10 cellular contexts compared by ENCODE assay signal in the genomic region with DNA sequence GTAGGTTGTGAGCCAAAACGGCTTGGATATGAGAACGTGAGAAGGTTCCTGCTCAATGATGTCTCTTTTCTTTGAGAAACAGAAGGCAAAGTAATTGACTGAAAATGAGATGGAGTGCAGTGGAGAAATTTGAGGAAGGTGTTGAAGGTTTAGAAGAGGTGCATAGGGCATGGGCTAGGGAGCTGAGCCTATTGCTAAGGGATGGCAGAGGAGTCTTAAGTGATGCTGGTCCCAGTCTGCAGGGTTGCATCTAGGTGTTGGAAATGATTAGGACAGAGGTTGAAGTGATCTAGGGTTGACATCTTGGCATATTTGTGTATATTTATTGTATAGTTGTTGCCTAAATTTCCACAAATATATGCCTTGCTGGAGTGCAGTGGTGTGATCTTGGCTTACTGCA. TPM values are rescaled to one million over a fixed set of nuclear protein-coding genes. Genes with fewer than 3 reads are reported as not detected.
DNase-seq lines count a peak whose midpoint lies in the region; ATAC-seq and TF ChIP-seq lines count a peak whose summit lies in the region.
"Had no signal": no experiment of that assay in that cellular context is flagged by ENCODE, and none has a peak within 500 bp of the region (broad histone marks: within the 10 kb centered on the region; RNA-seq: fewer than 3 reads in every experiment).

No MANE protein-coding gene starts in this region.

- H3K36me3 ChIP-seq in CD4-positive, CD25-positive, alpha-beta regulatory T cell (ENCODE audit: control insufficient read depth, insufficient read depth, low read length), result peaks cover 41% of the 10 kb centered on the region
- no peaks in the 10 kb centered on the region for H3K36me3 ChIP-seq in psoas muscle (ENCODE audit: insufficient read depth in 1 of 2, low read depth in 1 of 2)

- peaks cover 0 to 4% (median 0%) of the 10 kb centered on the region in 7 donors for H3K9me3 Mint-ChIP-seq in CD4-positive, CD25-positive, alpha-beta regulatory T cell
- H3K9me3 Mint-ChIP-seq in activated T-helper 1 cell treated with anti-CD3 and anti-CD28 coated beads, Interleukin-12 subunit alpha, Interleukin-12 subunit beta, Interleukin-2, Interleukin-4 antibody, amounts not matched to agents 30 ng/mL and 10 ng/mL and 1 ng/mL, durations not matched to agents 14 hours and 24 hours and 36 hours, result no peaks in the 10 kb centered on the region
- H3K9me3 Mint-ChIP-seq in naive B cell, result peaks cover 0 to 4% (median 0%) of the 10 kb centered on the region in 7 donors

- H3K9me3 ChIP-seq in CD4-positive, CD25-positive, alpha-beta regulatory T cell (ENCODE audit: control insufficient read depth in 2 of 2, low read length in 2 of 2), result no peaks in the 10 kb centered on the region
- no peaks in the 10 kb centered on the region for H3K9me3 ChIP-seq in psoas muscle

- intact Hi-C loops in activated T-helper 1 cell treated with anti-CD3 and anti-CD28 coated beads, Interleukin-12 subunit alpha, Interleukin-12 subunit beta, Interleukin-2, Interleukin-4 antibody, amounts not matched to agents 30 ng/mL and 10 ng/mL and 1 ng/mL, durations not matched to agents 14 hours and 24 hours and 36 hours (cut with micrococcal nuclease), result loop anchor here (5.0 to 10.0 kb wide), 2 partner anchors 405 to 718 kb away; partner anchors contain the start of genes ANGPTL5 and CEP126
- intact Hi-C loops in psoas muscle (cut with DNase I), result no loop called here

- peak overlapping the region; percentile 99 for H3K4me3 ChIP-seq in CD4-positive, CD25-positive, alpha-beta regulatory T cell (ENCODE audit: low read depth, low read length)
- H3K4me3 ChIP-seq in GM12875 (ENCODE audit: low read depth, low read length) (peak overlapping the region; percentile 86), psoas muscle (no peak overlapping the region)

- H3K27me3 ChIP-seq in CD4-positive, CD25-positive, alpha-beta regulatory T cell (ENCODE audit: control insufficient read depth, insufficient read depth, low read length), result no peaks in the 10 kb centered on the region
- H3K27me3 ChIP-seq in psoas muscle (ENCODE audit: insufficient read depth in 3 of 3, low read length in 2 of 3), result no peaks in the 10 kb centered on the region

- WGBS in psoas muscle, 3 donors, result 48 to 80% (median 59%) methylated on average over 2 of the region's 2 CpGs

- no peak for ATAC-seq in CD4-positive, CD25-positive, alpha-beta regulatory T cell (ENCODE audit: low read depth in 2 of 2)
- ATAC-seq in naive B cell (ENCODE audit: low read depth in 2 of 2), result no peak
- ATAC-seq in psoas muscle, result no peak
- ATAC-seq in HG03571 (IDR thresholded peaks at IDR 0.05; ENCODE audit: unreplicated experiment), result no peak
- ATAC-seq in HG02759 (IDR thresholded peaks at IDR 0.05; ENCODE audit: unreplicated experiment), result no peak
- ATAC-seq: left lobe of liver had no signal

- H3K4me1 ChIP-seq in CD4-positive, CD25-positive, alpha-beta regulatory T cell (ENCODE audit: control insufficient read depth, insufficient read depth, low read length, poor library complexity, severe bottlenecking), result peaks cover 66% of the 10 kb centered on the region
- no peaks in the 10 kb centered on the region for H3K4me1 ChIP-seq in psoas muscle

- no peak for TF ChIP-seq CTCF in GM12875 (IDR thresholded peaks at IDR 0.05; ENCODE audit: borderline replicate concordance, insufficient read depth, low read depth, low read length)
- no peak for TF ChIP-seq CTCF in psoas muscle (IDR thresholded peaks at IDR 0.05)

- peak overlapping the region; percentile 92 to 100 (median 96) for H3K4me3 Mint-ChIP-seq in CD4-positive, CD25-positive, alpha-beta regulatory T cell
- H3K4me3 Mint-ChIP-seq in activated T-helper 1 cell treated with anti-CD3 and anti-CD28 coated beads, Interleukin-12 subunit alpha, Interleukin-12 subunit beta, Interleukin-2, Interleukin-4 antibody, amounts not matched to agents 30 ng/mL and 10 ng/mL and 1 ng/mL, durations not matched to agents 14 hours and 24 hours and 36 hours, result peak overlapping the region; percentile 97
- H3K4me3 Mint-ChIP-seq in naive B cell, result peak overlapping the region; percentile 94 to 100 (median 98)

- peaks cover 4% of the 10 kb centered on the region for H3K27me3 Mint-ChIP-seq in CD4-positive, CD25-positive, alpha-beta regulatory T cell
- H3K27me3 Mint-ChIP-seq in activated T-helper 1 cell treated with anti-CD3 and anti-CD28 coated beads, Interleukin-12 subunit alpha, Interleukin-12 subunit beta, Interleukin-2, Interleukin-4 antibody, amounts not matched to agents 30 ng/mL and 10 ng/mL and 1 ng/mL, durations not matched to agents 14 hours and 24 hours and 36 hours (ENCODE audit: insufficient read depth), result no peaks in the 10 kb centered on the region
- H3K27me3 Mint-ChIP-seq in naive B cell, result peaks cover 0 to 4% (median 0%) of the 10 kb centered on the region in 3 donors

- H3K27ac ChIP-seq in CD4-positive, CD25-positive, alpha-beta regulatory T cell (ENCODE audit: insufficient read depth, low read length, poor library complexity, severe bottlenecking), result peak overlapping the region; percentile 98
- H3K27ac ChIP-seq in psoas muscle, result no peak overlapping the region

- H3K36me3 Mint-ChIP-seq in CD4-positive, CD25-positive, alpha-beta regulatory T cell, result peaks cover 48% of the 10 kb centered on the region
- H3K36me3 Mint-ChIP-seq in activated T-helper 1 cell treated with anti-CD3 and anti-CD28 coated beads, Interleukin-12 subunit alpha, Interleukin-12 subunit beta, Interleukin-2, Interleukin-4 antibody, amounts not matched to agents 30 ng/mL and 10 ng/mL and 1 ng/mL, durations not matched to agents 14 hours and 24 hours and 36 hours (ENCODE audit: low read depth), result peaks cover 41% of the 10 kb centered on the region
- H3K36me3 Mint-ChIP-seq in naive B cell, result peaks cover 38 to 40% of the 10 kb centered on the region in 2 donors

- H3K27ac Mint-ChIP-seq in CD4-positive, CD25-positive, alpha-beta regulatory T cell, result peak overlapping the region; percentile 96 to 100 (median 97)
- H3K27ac Mint-ChIP-seq in activated T-helper 1 cell treated with anti-CD3 and anti-CD28 coated beads, Interleukin-12 subunit alpha, Interleukin-12 subunit beta, Interleukin-2, Interleukin-4 antibody, amounts not matched to agents 30 ng/mL and 10 ng/mL and 1 ng/mL, durations not matched to agents 14 hours and 24 hours and 36 hours, result peak overlapping the region; percentile 95
- peak overlapping the region; percentile 99 to 100 (median 100) for H3K27ac Mint-ChIP-seq in naive B cell

- H3K4me1 Mint-ChIP-seq in CD4-positive, CD25-positive, alpha-beta regulatory T cell, result peaks cover 15 to 58% (median 42%) of the 10 kb centered on the region in 4 donors
- H3K4me1 Mint-ChIP-seq in activated T-helper 1 cell treated with anti-CD3 and anti-CD28 coated beads, Interleukin-12 subunit alpha, Interleukin-12 subunit beta, Interleukin-2, Interleukin-4 antibody, amounts not matched to agents 30 ng/mL and 10 ng/mL and 1 ng/mL, durations not matched to agents 14 hours and 24 hours and 36 hours (ENCODE audit: low read depth), result peaks cover 67% of the 10 kb centered on the region
- H3K4me1 Mint-ChIP-seq in naive B cell, result peaks cover 58 to 64% (median 63%) of the 10 kb centered on the region in 3 donors

- no peak for DNase-seq in CD4-positive, CD25-positive, alpha-beta regulatory T cell
- DNase-seq in activated T-helper 1 cell treated with anti-CD3 and anti-CD28 coated beads, Interleukin-12 subunit alpha, Interleukin-12 subunit beta, Interleukin-2, Interleukin-4 antibody, amounts not matched to agents 30 ng/mL and 10 ng/mL and 1 ng/mL, durations not matched to agents 14 hours and 24 hours and 36 hours (ENCODE audit: low spot score), result no peak
- DNase-seq in naive B cell (no peak), psoas muscle (no peak), DMS53 (lab: John Stamatoyannopoulos, UW) (no peak)
- DNase-seq: NCI-H1694 treated with DMSO at 0.1 percent for 48 hours had no signal

RNA-seq across cellular contexts. Expression of gene BIRC3, which starts 2.3 kb away (rescaled TPM):
- total RNA-seq in CD4-positive, CD25-positive, alpha-beta regulatory T cell, result 239 TPM
- 100 to 1,000 TPM; 107 to 151 (median 118) TPM for polyA plus RNA-seq in CD4-positive, CD25-positive, alpha-beta regulatory T cell
- 101 and 108 TPM in 2 replicates for total RNA-seq in activated T-helper 1 cell treated with anti-CD3 and anti-CD28 coated beads, Interleukin-12 subunit alpha, Interleukin-12 subunit beta, Interleukin-2, Interleukin-4 antibody, amounts not matched to agents 30 ng/mL and 10 ng/mL and 1 ng/mL, durations not matched to agents 14 hours and 24 hours and 36 hours
- polyA plus RNA-seq in naive B cell (ENCODE audit: low read depth in 6 of 6) (100 to 1,000 TPM; 181 to 263 (median 232) TPM), psoas muscle (1 to 10 TPM in 2 of 3 donors, under 1 TPM in 1; 0.97 to 3.3 (median 1.7) TPM)
- total RNA-seq in psoas muscle, result 1 to 10 TPM; 1.2 to 3.8 (median 2.5) TPM

RNA-seq across cellular contexts. Expression of gene BIRC2, which starts 27.5 kb away (rescaled TPM):
- total RNA-seq in CD4-positive, CD25-positive, alpha-beta regulatory T cell, result 105 TPM
- 10 to 100 TPM; 33.0 to 48.3 (median 44.9) TPM for polyA plus RNA-seq in CD4-positive, CD25-positive, alpha-beta regulatory T cell
- total RNA-seq in activated T-helper 1 cell treated with anti-CD3 and anti-CD28 coated beads, Interleukin-12 subunit alpha, Interleukin-12 subunit beta, Interleukin-2, Interleukin-4 antibody, amounts not matched to agents 30 ng/mL and 10 ng/mL and 1 ng/mL, durations not matched to agents 14 hours and 24 hours and 36 hours, result 30.6 and 33.3 TPM in 2 replicates
- polyA plus RNA-seq in naive B cell (ENCODE audit: low read depth in 6 of 6) (10 to 100 TPM; 28.2 to 43.9 (median 35.6) TPM), psoas muscle (10 to 100 TPM; 22.5 to 55.1 (median 35.1) TPM)
- total RNA-seq in psoas muscle, result 10 to 100 TPM; 26.6 to 30.3 (median 29.6) TPM

Comparison
In these comparisons a context has a peak if more than half of its experiments do, and no peak if none do; other contexts are left out.
1. RNA of gene BIRC3, which starts 2.3 kb away (total RNA-seq): 239 TPM in CD4-positive, CD25-positive, alpha-beta regulatory T cell (single experiment) and 101 to 108 TPM in activated T-helper 1 cell treated with anti-CD3 and anti-CD28 coated beads, Interleukin-12 subunit alpha, Interleukin-12 subunit beta, Interleukin-2, Interleukin-4 antibody, amounts not matched to agents 30 ng/mL and 10 ng/mL and 1 ng/mL, durations not matched to agents 14 hours and 24 hours and 36 hours; 1.2 to 3.8 TPM in psoas muscle; every median in the first group is over 10 times any median in the second.
2. Peak in every context shown above with its lines, with median percentiles within 50 percentile points of each other: H3K27ac Mint-ChIP-seq and H3K4me3 Mint-ChIP-seq.